7 cellular contexts compared by ENCODE assay signal in genomic region chr15:20021351-20021750, GRCh38.
A peak's percentile ranks its signal among the peaks of the same experiment; 100 is the strongest.
DNase-seq lines count a peak whose midpoint lies in the region; ATAC-seq and TF ChIP-seq lines count a peak whose summit lies in the region.
"Not testable (repeated sequence)": the region's sequence is repeated elsewhere in the genome, so short reads cannot be mapped to it uniquely, and the experiment has no call there.

No MANE protein-coding gene starts in this region.

- not testable (repeated sequence) for H3K27me3 Mint-ChIP-seq in activated CD8-positive, alpha-beta memory T cell treated with anti-CD3 and anti-CD28 coated beads, Interleukin-2, amount 10 ng/mL, durations not matched to agents 7 days and 5 days; naive thymus-derived CD4-positive, alpha-beta T cell

- not testable (repeated sequence) for H2AFZ ChIP-seq in PC-3 (ENCODE audit: low read length)

- not testable (repeated sequence) for H3F3A ChIP-seq in PC-3 (ENCODE audit: low read length, unreplicated experiment)

- H3K4me2 ChIP-seq in PC-3 (ENCODE audit: low read length): not testable (repeated sequence)

- not testable (repeated sequence) for H3K27me3 ChIP-seq in PC-3 (ENCODE audit: low read length); naive thymus-derived CD4-positive, alpha-beta T cell (ENCODE audit: control insufficient read depth in 2 of 2, insufficient read depth in 2 of 2, low read length in 2 of 2)

- POLR2A ChIA-PET in PC-3 (lab: Charles Lee; ENCODE audit: unreplicated experiment); naive thymus-derived CD4-positive, alpha-beta T cell (lab: Charles Lee): not testable (repeated sequence)

- not testable (repeated sequence) for H3K4me1 ChIP-seq in PC-3 (ENCODE audit: insufficient read depth, low read length); naive thymus-derived CD4-positive, alpha-beta T cell (ENCODE audit: control insufficient read depth in 2 of 2, insufficient read depth in 2 of 2, low read length in 2 of 2)

- not testable (repeated sequence) for H3K9ac ChIP-seq in PC-3 (ENCODE audit: low read length)

- intact Hi-C loops in PC-3 (cut with micrococcal nuclease); Right ventricle myocardium superior (cut with DNase I); naive thymus-derived CD4-positive, alpha-beta T cell (cut with micrococcal nuclease): not testable (repeated sequence)

- BruUV-seq in PC-3 (replicated peaks; lab: Mats Ljungman, UMichigan): not testable (repeated sequence)

- not testable (repeated sequence) for H4K20me1 ChIP-seq in PC-3 (ENCODE audit: low read length)

- H3K9me3 ChIP-seq in PC-3 (ENCODE audit: low read length); naive thymus-derived CD4-positive, alpha-beta T cell (ENCODE audit: control insufficient read depth in 2 of 3, low read length in 3 of 3): not testable (repeated sequence)

- H3K9me3 Mint-ChIP-seq in activated CD8-positive, alpha-beta memory T cell treated with anti-CD3 and anti-CD28 coated beads, Interleukin-2, amount 10 ng/mL, durations not matched to agents 7 days and 5 days (ENCODE audit: low read depth); naive thymus-derived CD4-positive, alpha-beta T cell: not testable (repeated sequence)

- H3K4me3 Mint-ChIP-seq in activated CD8-positive, alpha-beta memory T cell treated with anti-CD3 and anti-CD28 coated beads, Interleukin-2, amount 10 ng/mL, durations not matched to agents 7 days and 5 days; naive thymus-derived CD4-positive, alpha-beta T cell: not testable (repeated sequence)

- not testable (repeated sequence) for H3K27ac Mint-ChIP-seq in activated CD8-positive, alpha-beta memory T cell treated with anti-CD3 and anti-CD28 coated beads, Interleukin-2, amount 10 ng/mL, durations not matched to agents 7 days and 5 days; naive thymus-derived CD4-positive, alpha-beta T cell

- not testable (repeated sequence) for H3K27ac ChIP-seq in PC-3 (ENCODE audit: low read length); naive thymus-derived CD4-positive, alpha-beta T cell (ENCODE audit: low read depth, low read length)

- not testable (repeated sequence) for H3K79me2 ChIP-seq in PC-3 (ENCODE audit: low read length)

- not testable (repeated sequence) for H3K9me2 ChIP-seq in PC-3 (replicated peaks; ENCODE audit: low read length)

- H3K4me1 Mint-ChIP-seq in activated CD8-positive, alpha-beta memory T cell treated with anti-CD3 and anti-CD28 coated beads, Interleukin-2, amount 10 ng/mL, durations not matched to agents 7 days and 5 days; naive thymus-derived CD4-positive, alpha-beta T cell: not testable (repeated sequence)

- not testable (repeated sequence) for H3K36me3 ChIP-seq in PC-3 (ENCODE audit: low read depth, low read length); naive thymus-derived CD4-positive, alpha-beta T cell (ENCODE audit: control insufficient read depth in 2 of 3, insufficient read depth in 3 of 3, low read length in 3 of 3)

- ATAC-seq in GM18868 (IDR thresholded peaks at IDR 0.05; ENCODE audit: unreplicated experiment): peak; percentile 55
- peak; percentile 63 for ATAC-seq in HG02884 (IDR thresholded peaks at IDR 0.05; ENCODE audit: unreplicated experiment)
- peak; percentile 71 for ATAC-seq in PC-3
- ATAC-seq in activated CD8-positive, alpha-beta memory T cell treated with anti-CD3 and anti-CD28 coated beads, Interleukin-2, amount 10 ng/mL, durations not matched to agents 7 days and 5 days: peak; percentile 39
- ATAC-seq in Right ventricle myocardium superior (ENCODE audit: poor library complexity): peak; percentile 78
- ATAC-seq in left lobe of liver: peak; percentile 76
- ATAC-seq in naive thymus-derived CD4-positive, alpha-beta T cell: peak; percentile 27

- H3K4me3 ChIP-seq in PC-3 (ENCODE audit: low read length); naive thymus-derived CD4-positive, alpha-beta T cell (ENCODE audit: low read length): not testable (repeated sequence)

- CTCF ChIA-PET in PC-3 (lab: Charles Lee); activated CD8-positive, alpha-beta memory T cell treated with anti-CD3 and anti-CD28 coated beads, Interleukin-2, amount 10 ng/mL, durations not matched to agents 7 days and 5 days (lab: Charles Lee); naive thymus-derived CD4-positive, alpha-beta T cell (lab: Charles Lee): not testable (repeated sequence)

- DNase-seq in PC-3; activated CD8-positive, alpha-beta memory T cell treated with anti-CD3 and anti-CD28 coated beads, Interleukin-2, amount 10 ng/mL, durations not matched to agents 7 days and 5 days; Right ventricle myocardium superior; left lobe of liver (ENCODE audit: low spot score); naive thymus-derived CD4-positive, alpha-beta T cell: not testable (repeated sequence)

- H3K36me3 Mint-ChIP-seq in activated CD8-positive, alpha-beta memory T cell treated with anti-CD3 and anti-CD28 coated beads, Interleukin-2, amount 10 ng/mL, durations not matched to agents 7 days and 5 days; naive thymus-derived CD4-positive, alpha-beta T cell: not testable (repeated sequence)

- not testable (repeated sequence) for TF ChIP-seq CTCF in PC-3 (conservative IDR thresholded peaks at IDR 0.05; ENCODE audit: low read depth, low read length)

Comparison
In these comparisons a context has a peak if more than half of its experiments do, and no peak if none do; other contexts are left out.
1. ATAC-seq: peak in every context shown above with its lines; median percentile 78 in Right ventricle myocardium superior; 76 in left lobe of liver; 71 in PC-3; 63 in HG02884; 55 in GM18868; 39 in activated CD8-positive, alpha-beta memory T cell treated with anti-CD3 and anti-CD28 coated beads, Interleukin-2, amount 10 ng/mL, durations not matched to agents 7 days and 5 days; 27 in naive thymus-derived CD4-positive, alpha-beta T cell.